17 cellular contexts compared by ENCODE assay signal in genomic region chr7:92799446-92800211, GRCh38. TPM values are rescaled to one million over a fixed set of nuclear protein-coding genes. Genes with fewer than 3 reads are reported as not detected.
DNase-seq lines count a peak whose midpoint lies in the region; ATAC-seq and TF ChIP-seq lines count a peak whose summit lies in the region.
"Had no signal": no experiment of that assay in that cellular context is flagged by ENCODE, and none has a peak within 500 bp of the region (broad histone marks: within the 10 kb centered on the region; RNA-seq: fewer than 3 reads in every experiment).

No MANE protein-coding gene starts in this region.

- peaks cover 7% of the 10 kb centered on the region for H3K9me3 Mint-ChIP-seq in activated CD4-positive, alpha-beta T cell treated with anti-CD3 and anti-CD28 coated beads, Interleukin-2, amount 10 ng/mL, durations not matched to agents 7 days and 5 days
- H3K9me3 Mint-ChIP-seq: CD4-positive, alpha-beta memory T cell; WTC11 had no signal

- H3K4me3 ChIP-seq in DOHH2 (ENCODE audit: low read length) (no peak overlapping the region), OCI-LY1 (ENCODE audit: low read depth, low read length, poor library complexity, severe bottlenecking) (no peak overlapping the region), mucosa of descending colon (no peak overlapping the region)
- H3K4me3 ChIP-seq: dorsolateral prefrontal cortex, gastrocnemius medialis had no signal

- no peak overlapping the region for H3K9ac ChIP-seq in OCI-LY1 (ENCODE audit: low read length)

- H3K4me1 ChIP-seq in DOHH2 (ENCODE audit: control insufficient read depth, low read length): peaks cover 31% of the 10 kb centered on the region
- H3K4me1 ChIP-seq in OCI-LY1 (ENCODE audit: insufficient read depth, low read length, severe bottlenecking): peaks cover 34% of the 10 kb centered on the region
- H3K4me1 ChIP-seq in mucosa of descending colon (ENCODE audit: low read depth): peaks cover 4% of the 10 kb centered on the region

- H3K79me2 ChIP-seq in DOHH2 (ENCODE audit: control insufficient read depth, low read length) (peaks cover 89% of the 10 kb centered on the region), OCI-LY1 (ENCODE audit: insufficient read depth, low read length) (peaks cover 8% of the 10 kb centered on the region; the same call in 1 of the 2 replicates)

- peaks cover 19% of the 10 kb centered on the region for H3K36me3 Mint-ChIP-seq in activated CD4-positive, alpha-beta T cell treated with anti-CD3 and anti-CD28 coated beads, Interleukin-2, amount 10 ng/mL, durations not matched to agents 7 days and 5 days (ENCODE audit: low read depth)

- H3K9me2 ChIP-seq in DOHH2 (replicated peaks; ENCODE audit: control insufficient read depth, low read length) (no peaks in the 10 kb centered on the region), OCI-LY1 (ENCODE audit: low read depth, low read length) (no peaks in the 10 kb centered on the region)

- intact Hi-C loops in posterior vena cava (cut with DNase I): no loop called here
- intact Hi-C loops in mucosa of descending colon (cut with DNase I, micrococcal nuclease): no loop called here

- H3K36me3 ChIP-seq in DOHH2 (ENCODE audit: control insufficient read depth, low read length) (peaks cover 22% of the 10 kb centered on the region), OCI-LY1 (ENCODE audit: insufficient read depth, low read length) (peaks cover 8% of the 10 kb centered on the region; the same call in 1 of the 2 replicates), mucosa of descending colon (ENCODE audit: low read depth) (no peaks in the 10 kb centered on the region)
- H3K36me3 ChIP-seq: gastrocnemius medialis had no signal

- CTCF ChIA-PET in activated CD4-positive, alpha-beta T cell treated with anti-CD3 and anti-CD28 coated beads, Interleukin-2, amount 10 ng/mL, durations not matched to agents 7 days and 5 days (lab: Charles Lee): interaction anchor here (0.7 to 1.7 kb wide), 2 partner anchors 33 to 158 kb away, joined by 3 to 4 read pairs; no protein-coding TSS in a partner anchor

- TF ChIP-seq CTCF in DOHH2 (IDR thresholded peaks at IDR 0.05; ENCODE audit: low read depth, low read length, poor library complexity, severe bottlenecking) (no peak), OCI-LY1 (IDR thresholded peaks at IDR 0.05; ENCODE audit: low read length) (no peak), mucosa of descending colon (IDR thresholded peaks at IDR 0.05) (no peak)

- no peaks in the 10 kb centered on the region for H3K27me3 ChIP-seq in DOHH2 (ENCODE audit: control insufficient read depth, low read length)
- H3K27me3 ChIP-seq in OCI-LY1 (ENCODE audit: insufficient read depth, low read length): no peaks in the 10 kb centered on the region
- H3K27me3 ChIP-seq: dorsolateral prefrontal cortex, gastrocnemius medialis had no signal

- POLR2A ChIA-PET in activated CD4-positive, alpha-beta T cell treated with anti-CD3 and anti-CD28 coated beads, Interleukin-2, amount 10 ng/mL, durations not matched to agents 7 days and 5 days (lab: Charles Lee): no interaction called here

- no peaks in the 10 kb centered on the region for H3K27me3 Mint-ChIP-seq in activated CD4-positive, alpha-beta T cell treated with anti-CD3 and anti-CD28 coated beads, Interleukin-2, amount 10 ng/mL, durations not matched to agents 7 days and 5 days
- H3K27me3 Mint-ChIP-seq: CD4-positive, alpha-beta memory T cell had no signal

- DNase-seq in posterior vena cava (ENCODE audit: low spot score) (no peak), mucosa of descending colon (no peak)
- DNase-seq in activated CD4-positive, alpha-beta T cell treated with anti-CD3 and anti-CD28 coated beads, Interleukin-2, amount 10 ng/mL, durations not matched to agents 7 days and 5 days: no peak
- DNase-seq: activated CD8-positive, alpha-beta T cell treated with anti-CD3 and anti-CD28 coated beads, Interleukin-2, amount 10 ng/mL, durations not matched to agents 7 days and 5 days; CD4-positive, alpha-beta memory T cell; dorsolateral prefrontal cortex; gastrocnemius medialis; NCI-H146; NCI-H345; right cardiac atrium had no signal

- H3K4me1 Mint-ChIP-seq in activated CD4-positive, alpha-beta T cell treated with anti-CD3 and anti-CD28 coated beads, Interleukin-2, amount 10 ng/mL, durations not matched to agents 7 days and 5 days: peaks cover 10% of the 10 kb centered on the region

- H3F3A ChIP-seq in DOHH2 (ENCODE audit: control insufficient read depth, insufficient read depth) (no peaks in the 10 kb centered on the region), OCI-LY1 (ENCODE audit: insufficient read depth, low read length) (no peaks in the 10 kb centered on the region)

- no peak overlapping the region for H2AFZ ChIP-seq in OCI-LY1 (ENCODE audit: low read length)

- no peaks in the 10 kb centered on the region for H3K9me3 ChIP-seq in DOHH2 (ENCODE audit: control insufficient read depth, insufficient read depth, low read length)
- H3K9me3 ChIP-seq in OCI-LY1 (ENCODE audit: low read length): no peaks in the 10 kb centered on the region
- H3K9me3 ChIP-seq in mucosa of descending colon: no peaks in the 10 kb centered on the region
- H3K9me3 ChIP-seq: gastrocnemius medialis had no signal

- H3K4me3 Mint-ChIP-seq in activated CD4-positive, alpha-beta T cell treated with anti-CD3 and anti-CD28 coated beads, Interleukin-2, amount 10 ng/mL, durations not matched to agents 7 days and 5 days: no peak overlapping the region
- H3K4me3 Mint-ChIP-seq: activated CD8-positive, alpha-beta T cell treated with anti-CD3 and anti-CD28 coated beads, Interleukin-2, amount 10 ng/mL, durations not matched to agents 7 days and 5 days; activated T-helper 1 cell treated with anti-CD3 and anti-CD28 coated beads, Interleukin-12 subunit alpha, Interleukin-12 subunit beta, Interleukin-2, Interleukin-4 antibody, amounts not matched to agents 30 ng/mL and 10 ng/mL and 1 ng/mL, durations not matched to agents 14 hours and 24 hours and 36 hours; CD4-positive, alpha-beta memory T cell; WTC11 had no signal

- ATAC-seq in GM18868 (IDR thresholded peaks at IDR 0.05; ENCODE audit: unreplicated experiment) (peak; percentile 76), HG02798 (IDR thresholded peaks at IDR 0.05; ENCODE audit: poor library complexity, unreplicated experiment) (peak; percentile 33), HG02571 (IDR thresholded peaks at IDR 0.05; ENCODE audit: unreplicated experiment) (no peak), mucosa of descending colon (no peak)
- ATAC-seq: activated CD8-positive, alpha-beta T cell treated with anti-CD3 and anti-CD28 coated beads, Interleukin-2, amount 10 ng/mL, durations not matched to agents 7 days and 5 days; gastrocnemius medialis; WTC11 had no signal

- peak overlapping the region; percentile 10 for H3K4me2 ChIP-seq in DOHH2 (ENCODE audit: low read length)
- H3K4me2 ChIP-seq in OCI-LY1 (ENCODE audit: low read length): no peak overlapping the region

- H3K27ac Mint-ChIP-seq in activated CD4-positive, alpha-beta T cell treated with anti-CD3 and anti-CD28 coated beads, Interleukin-2, amount 10 ng/mL, durations not matched to agents 7 days and 5 days: no peak overlapping the region
- H3K27ac Mint-ChIP-seq: activated CD8-positive, alpha-beta T cell treated with anti-CD3 and anti-CD28 coated beads, Interleukin-2, amount 10 ng/mL, durations not matched to agents 7 days and 5 days; activated T-helper 1 cell treated with anti-CD3 and anti-CD28 coated beads, Interleukin-12 subunit alpha, Interleukin-12 subunit beta, Interleukin-2, Interleukin-4 antibody, amounts not matched to agents 30 ng/mL and 10 ng/mL and 1 ng/mL, durations not matched to agents 14 hours and 24 hours and 36 hours; CD4-positive, alpha-beta memory T cell; WTC11 had no signal

- H4K20me1 ChIP-seq in DOHH2 (ENCODE audit: control insufficient read depth, insufficient read depth, low read depth, low read length): no peaks in the 10 kb centered on the region
- no peaks in the 10 kb centered on the region for H4K20me1 ChIP-seq in OCI-LY1 (ENCODE audit: insufficient read depth, low read length)

- H3K27ac ChIP-seq in DOHH2 (ENCODE audit: low read depth, low read length) (no peak overlapping the region), OCI-LY1 (ENCODE audit: low read depth, low read length, poor library complexity, severe bottlenecking) (peak overlapping the region; percentile 9)
- H3K27ac ChIP-seq: dorsolateral prefrontal cortex, gastrocnemius medialis had no signal

RNA-seq across cellular contexts. Expression of gene CDK6, which starts 36.7 kb away (rescaled TPM):
- total RNA-seq in posterior vena cava (10 to 100 TPM; 19.1 to 24.9 TPM), mucosa of descending colon (10 to 100 TPM; 23.4 to 52.4 (median 33.1) TPM)
- 10 to 100 TPM; 84.1 to 95.4 TPM for total RNA-seq in activated CD4-positive, alpha-beta T cell treated with anti-CD3 and anti-CD28 coated beads, Interleukin-2, amount 10 ng/mL, durations not matched to agents 7 days and 5 days

Comparison
In these comparisons a context has a peak if more than half of its experiments do, and no peak if none do; other contexts are left out.
1. ATAC-seq: peak in GM18868 (single experiment) and HG02798 (single experiment); none in HG02571 (single experiment) and mucosa of descending colon (single experiment).